1 cellular context compared by ENCODE assay signal in genomic region chr6:166540631-166541331, GRCh38.
TF ChIP-seq lines count a peak whose summit lies in the region.

No MANE protein-coding gene starts in this region.

TF ChIP-seq in K562, 482 proteins besides CTCF, POLR2A, EP300 and RAD21 (continued from another document):
- TF ChIP-seq, protein P1, sequence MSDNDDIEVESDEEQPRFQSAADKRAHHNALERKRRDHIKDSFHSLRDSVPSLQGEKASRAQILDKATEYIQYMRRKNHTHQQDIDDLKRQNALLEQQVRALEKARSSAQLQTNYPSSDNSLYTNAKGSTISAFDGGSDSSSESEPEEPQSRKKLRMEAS (CRISPR knock-in tag; IDR thresholded peaks at IDR 0.05): peak; percentile 47; the same call in 1 of the 2 replicates
- TF ChIP-seq VEZF1 (CRISPR knock-in tag; IDR thresholded peaks at IDR 0.05) (no peak; the same call in 1 of the 2 replicates), ZC3H8 (IDR thresholded peaks at IDR 0.05) (no peak), LCOR (CRISPR knock-in tag; IDR thresholded peaks at IDR 0.05) (peak; percentile 51; the same call in 1 of the 2 replicates), ZNF561 (CRISPR knock-in tag; conservative IDR thresholded peaks at IDR 0.05) (no peak), JUND (IDR thresholded peaks at IDR 0.05; ENCODE audit: borderline replicate concordance, low read depth, low read length) (peak; percentile 67; the same call in 1 of the 2 replicates), JUND (tag; IDR thresholded peaks at IDR 0.05; ENCODE audit: borderline replicate concordance, low read depth, low read length) (no peak; the same call in 2 of the 3 replicates), MGA (IDR thresholded peaks at IDR 0.05) (peak; percentile 46), EGR1 (conservative IDR thresholded peaks at IDR 0.05) (peak; percentile 44; the same call in 1 of the 2 replicates), NR2C1 (IDR thresholded peaks at IDR 0.05) (no peak), NR2C1 (tag; IDR thresholded peaks at IDR 0.05) (no peak), ATF3 (IDR thresholded peaks at IDR 0.05) (peak; percentile 53), ATF3 (CRISPR knock-in tag; conservative IDR thresholded peaks at IDR 0.05) (no peak), ZNF143 (CRISPR knock-in tag; IDR thresholded peaks at IDR 0.05) (peak; percentile 56; the same call in 1 of the 2 replicates)
- TF ChIP-seq, protein P2, sequence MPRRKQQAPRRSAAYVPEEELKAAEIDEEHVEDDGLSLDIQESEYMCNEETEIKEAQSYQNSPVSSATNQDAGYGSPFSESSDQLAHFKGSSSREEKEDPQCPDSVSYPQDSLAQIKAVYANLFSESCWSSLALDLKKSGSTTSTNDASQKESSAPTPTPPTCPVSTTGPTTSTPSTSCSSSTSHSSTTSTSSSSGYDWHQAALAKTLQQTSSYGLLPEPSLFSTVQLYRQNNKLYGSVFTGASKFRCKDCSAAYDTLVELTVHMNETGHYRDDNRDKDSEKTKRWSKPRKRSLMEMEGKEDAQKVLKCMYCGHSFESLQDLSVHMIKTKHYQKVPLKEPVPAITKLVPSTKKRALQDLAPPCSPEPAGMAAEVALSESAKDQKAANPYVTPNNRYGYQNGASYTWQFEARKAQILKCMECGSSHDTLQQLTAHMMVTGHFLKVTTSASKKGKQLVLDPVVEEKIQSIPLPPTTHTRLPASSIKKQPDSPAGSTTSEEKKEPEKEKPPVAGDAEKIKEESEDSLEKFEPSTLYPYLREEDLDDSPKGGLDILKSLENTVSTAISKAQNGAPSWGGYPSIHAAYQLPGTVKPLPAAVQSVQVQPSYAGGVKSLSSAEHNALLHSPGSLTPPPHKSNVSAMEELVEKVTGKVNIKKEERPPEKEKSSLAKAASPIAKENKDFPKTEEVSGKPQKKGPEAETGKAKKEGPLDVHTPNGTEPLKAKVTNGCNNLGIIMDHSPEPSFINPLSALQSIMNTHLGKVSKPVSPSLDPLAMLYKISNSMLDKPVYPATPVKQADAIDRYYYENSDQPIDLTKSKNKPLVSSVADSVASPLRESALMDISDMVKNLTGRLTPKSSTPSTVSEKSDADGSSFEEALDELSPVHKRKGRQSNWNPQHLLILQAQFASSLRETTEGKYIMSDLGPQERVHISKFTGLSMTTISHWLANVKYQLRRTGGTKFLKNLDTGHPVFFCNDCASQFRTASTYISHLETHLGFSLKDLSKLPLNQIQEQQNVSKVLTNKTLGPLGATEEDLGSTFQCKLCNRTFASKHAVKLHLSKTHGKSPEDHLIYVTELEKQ (CRISPR knock-in tag; IDR thresholded peaks at IDR 0.05): no peak
